9 cellular contexts compared by ENCODE assay signal in the genomic region with DNA sequence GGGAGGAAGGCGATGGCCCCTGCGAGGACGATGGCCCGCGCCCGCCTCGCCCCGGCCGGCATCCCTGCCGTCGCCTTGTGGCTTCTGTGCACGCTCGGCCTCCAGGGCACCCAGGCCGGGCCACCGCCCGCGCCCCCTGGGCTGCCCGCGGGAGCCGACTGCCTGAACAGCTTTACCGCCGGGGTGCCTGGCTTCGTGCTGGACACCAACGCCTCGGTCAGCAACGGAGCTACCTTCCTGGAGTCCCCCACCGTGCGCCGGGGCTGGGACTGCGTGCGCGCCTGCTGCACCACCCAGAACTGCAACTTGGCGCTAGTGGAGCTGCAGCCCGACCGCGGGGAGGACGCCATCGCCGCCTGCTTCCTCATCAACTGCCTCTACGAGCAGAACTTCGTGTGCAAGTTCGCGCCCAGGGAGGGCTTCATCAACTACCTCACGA. TPM values are rescaled to one million over a fixed set of nuclear protein-coding genes. Genes with fewer than 3 reads are reported as not detected.
DNase-seq lines count a peak whose midpoint lies in the region; ATAC-seq and TF ChIP-seq lines count a peak whose summit lies in the region.
"Had no signal": no experiment of that assay in that cellular context is flagged by ENCODE, and none has a peak within 500 bp of the region (broad histone marks: within the 10 kb centered on the region; RNA-seq: fewer than 3 reads in every experiment).

No MANE protein-coding gene starts in this region.

- DNase-seq in GM12865 (ENCODE audit: low read depth) = peak; percentile 29
- no peak for DNase-seq in Panc1 (ENCODE audit: low read depth, low spot score)
- no peak for DNase-seq in astrocyte of the cerebellum (ENCODE audit: low read depth)
- DNase-seq in islet precursor cell = peak; percentile 76
- peak; percentile 10 to 13 for DNase-seq in stimulated activated CD8-positive, alpha-beta memory T cell treated with anti-CD3 and anti-CD28 coated beads, Interleukin-15, amount 100 ng/mL, for 48 hours (ENCODE audit: low read depth in 2 of 2)
- DNase-seq in NCI-H1436 (lab: John Stamatoyannopoulos, UW) = no peak

- peaks cover 3% of the 10 kb centered on the region; the same call in 1 of the 2 replicates for H3K4me1 ChIP-seq in Panc1 (ENCODE audit: control insufficient read depth, insufficient read depth, low read length)

- no TSS peak for BruUV-seq in Panc1 (replicated peaks; lab: Mats Ljungman, UMichigan)

- CTCF ChIA-PET in Panc1 (lab: Charles Lee) = interaction anchor here (1.1 kb wide), 1 partner anchor 14 kb away, joined by 3 read pairs; no protein-coding TSS in a partner anchor

- H3K9me3 ChIP-seq in Panc1 (ENCODE audit: control insufficient read depth, insufficient read depth, low read depth, low read length) = no peaks in the 10 kb centered on the region

- POLR2A ChIA-PET in Panc1 (lab: Charles Lee) = no interaction called here

- in situ Hi-C loops in Panc1 (cut with HindIII; ENCODE audit: low pct_unique_long_range_greater_than_20kb, low sequenced_read_pairs) (no loop called here), astrocyte of the cerebellum (cut with HindIII; ENCODE audit: low sequenced_read_pairs) (no loop called here)

- ATAC-seq in Panc1 (peak; percentile 43), GM21528 (IDR thresholded peaks at IDR 0.05; ENCODE audit: low FRiP score, unreplicated experiment) (no peak), HG03571 (IDR thresholded peaks at IDR 0.05; ENCODE audit: unreplicated experiment) (no peak)

- peaks cover 5% of the 10 kb centered on the region; the same call in 1 of the 2 replicates for H3K27me3 ChIP-seq in Panc1 (ENCODE audit: control insufficient read depth, insufficient read depth, low read length)

- H3K4me3 ChIP-seq in GM12865 (ENCODE audit: low read depth, low read length) (peak overlapping the region; percentile 54), Panc1 (ENCODE audit: low read depth in 2 of 2, low read length in 2 of 2) (peak overlapping the region; percentile 43 to 53), astrocyte of the cerebellum (ENCODE audit: low read depth, low read length) (peak overlapping the region; percentile 38)

- intact Hi-C loops in Panc1 (cut with micrococcal nuclease; ENCODE audit: unreplicated experiment) = no loop called here

- TF ChIP-seq CTCF in GM12865 (IDR thresholded peaks at IDR 0.05; ENCODE audit: insufficient read depth, low read depth, low read length, missing control alignments) = no peak
- TF ChIP-seq CTCF in Panc1 (IDR thresholded peaks at IDR 0.05) = no peak
- no peak for TF ChIP-seq CTCF in astrocyte of the cerebellum (IDR thresholded peaks at IDR 0.05; ENCODE audit: low read depth, low read length, missing control alignments)

- no peak overlapping the region for H3K27ac ChIP-seq in Panc1 (ENCODE audit: low read length)

- peaks cover 2% of the 10 kb centered on the region; the same call in 1 of the 2 replicates for H3K36me3 ChIP-seq in Panc1 (ENCODE audit: control insufficient read depth, insufficient read depth, low read length)

RNA-seq across cellular contexts. Expression of gene SPINT1, which starts 0.7 kb away (rescaled TPM):
- 32.7 TPM for total RNA-seq in Panc1 (2021; ENCODE audit: unreplicated experiment)
- polyA plus RNA-seq in Panc1 (2012; ENCODE audit: insufficient read length) = 63.2 TPM

RNA-seq across cellular contexts. Expression of gene PPP1R14D, which starts 16.1 kb away (rescaled TPM):
- 0.64 TPM for total RNA-seq in Panc1 (2021; ENCODE audit: unreplicated experiment)
- 0.50 TPM for polyA plus RNA-seq in Panc1 (2012; ENCODE audit: insufficient read length)
- total RNA-seq: SK-MEL-5 had no signal

RNA-seq across cellular contexts. Expression of gene RHOV, which starts 29.5 kb away (rescaled TPM):
- 4.2 TPM for total RNA-seq in Panc1 (2021; ENCODE audit: unreplicated experiment)
- polyA plus RNA-seq in Panc1 (2012; ENCODE audit: insufficient read length) = 4.1 TPM

RNA-seq across cellular contexts. Expression of gene DNAJC17, which starts 37.3 kb away (rescaled TPM):
- 39.3 TPM for total RNA-seq in Panc1 (2021; ENCODE audit: unreplicated experiment)
- polyA plus RNA-seq in Panc1 (2012; ENCODE audit: insufficient read length) = 47.3 TPM

RNA-seq across cellular contexts. Expression of gene ZFYVE19, which starts 37.7 kb away (rescaled TPM):
- 39.5 TPM for total RNA-seq in Panc1 (2021; ENCODE audit: unreplicated experiment)
- polyA plus RNA-seq in Panc1 (2012; ENCODE audit: insufficient read length) = 46.8 TPM

Comparison
In these comparisons a context has a peak if more than half of its experiments do, and no peak if none do; other contexts are left out.
1. DNase-seq: peak in GM12865 (single experiment), islet precursor cell (single experiment) and stimulated activated CD8-positive, alpha-beta memory T cell treated with anti-CD3 and anti-CD28 coated beads, Interleukin-15, amount 100 ng/mL, for 48 hours (2 of 2); none in Panc1 (single experiment), astrocyte of the cerebellum (single experiment) and NCI-H1436 (single experiment).
2. Peak in every context shown above with its lines, with median percentiles within 50 percentile points of each other: H3K4me3 ChIP-seq.